Comparison of ENCODE assay signal across 8 cellular contexts in the genomic region with DNA sequence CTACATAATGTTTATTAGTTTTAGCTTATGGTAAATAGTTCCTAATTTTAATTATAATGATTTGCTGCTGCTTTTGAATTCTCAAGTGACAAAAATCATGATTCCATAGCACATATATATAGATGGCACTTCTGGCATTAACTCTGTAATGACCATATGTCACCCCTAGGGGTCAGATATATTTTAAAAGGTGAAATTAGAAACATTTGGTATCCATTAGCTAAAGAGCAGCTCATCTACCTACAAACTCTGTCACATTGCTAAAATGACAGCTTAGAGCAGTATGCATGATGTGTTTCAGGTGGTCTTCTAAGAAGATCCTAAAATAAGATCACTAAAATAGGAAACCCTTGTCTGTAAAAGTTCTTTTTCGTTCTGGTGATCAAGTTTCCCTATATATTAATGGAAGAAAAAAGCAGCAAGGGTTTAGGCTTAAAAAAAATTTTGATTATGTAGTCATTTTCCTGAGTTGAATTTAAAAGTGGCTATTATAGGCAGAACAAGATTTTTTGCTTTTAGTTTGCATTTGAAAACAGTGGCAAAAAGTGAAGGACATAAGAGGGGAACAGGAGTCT.
DNase-seq lines count a peak whose midpoint lies in the region; ATAC-seq, FAIRE-seq and TF ChIP-seq lines count a peak whose summit lies in the region.

No MANE protein-coding gene starts in this region.

- no peak overlapping the region for H3K9ac ChIP-seq in GM12878 (ENCODE audit: control insufficient read depth, insufficient read depth, low read length)

- no peak overlapping the region for H3K4me3 Mint-ChIP-seq in activated naive CD8-positive, alpha-beta T cell treated with anti-CD3 and anti-CD28 coated beads, Interleukin-2, amount 50 U/mL, for 24 hours

- no peak overlapping the region for H2AFZ ChIP-seq in GM12878 (ENCODE audit: control insufficient read depth, low read depth, low read length)

- RAD21 ChIA-PET in GM12878 (lab: Charles Lee; ENCODE audit: unreplicated experiment), result interaction anchor here (0.8 to 1.3 kb wide), 3 partner anchors 98 to 1442 kb away, joined by 3 to 4 read pairs (median 4); no protein-coding TSS in a partner anchor

- CTCF ChIA-PET in AG04450 (lab: Charles Lee), result interaction anchor here (0.6 to 2.9 kb wide), 13 partner anchors 9 to 1434 kb away, joined by 3 to 12 read pairs (median 4); no protein-coding TSS in a partner anchor
- CTCF ChIA-PET in GM12878 (lab: Yijun Ruan, JAX), result interaction anchor here (0.6 to 3.3 kb wide), 25 partner anchors 8 to 624 kb away, joined by 3 to 17 read pairs (median 3); no protein-coding TSS in a partner anchor

- intact Hi-C loops in GM12878 (cut with micrococcal nuclease; ENCODE audit: unreplicated experiment) (no loop called here), prostate gland (cut with DNase I) (no loop called here)

- no peaks in the 10 kb centered on the region for H3K27me3 Mint-ChIP-seq in activated naive CD8-positive, alpha-beta T cell treated with anti-CD3 and anti-CD28 coated beads, Interleukin-2, amount 50 U/mL, for 24 hours

- no peaks in the 10 kb centered on the region for H3K79me2 ChIP-seq in GM12878 (ENCODE audit: control insufficient read depth, insufficient read depth, low read length)

- in situ Hi-C loops in GM12878 (cut with MboI), result no loop called here

- SMC1A ChIA-PET in GM12878 (lab: Charles Lee; ENCODE audit: uncharacterized antibody, unreplicated experiment), result interaction anchor here (0.7 to 1.6 kb wide), 6 partner anchors 12 to 291 kb away, joined by 3 to 10 read pairs (median 4); no protein-coding TSS in a partner anchor

- H3K36me3 Mint-ChIP-seq in activated naive CD8-positive, alpha-beta T cell treated with anti-CD3 and anti-CD28 coated beads, Interleukin-2, amount 50 U/mL, for 24 hours (ENCODE audit: low read depth), result no peaks in the 10 kb centered on the region

- no peak for TF ChIP-seq EP300 in GM12878 (IDR thresholded peaks at IDR 0.05; ENCODE audit: borderline replicate concordance in 1 of 2, control insufficient read depth in 1 of 2, low read depth in 2 of 2, low read length in 2 of 2)

- H3K9me3 Mint-ChIP-seq in activated naive CD8-positive, alpha-beta T cell treated with anti-CD3 and anti-CD28 coated beads, Interleukin-2, amount 50 U/mL, for 24 hours, result no peaks in the 10 kb centered on the region

- TF ChIP-seq POLR2A in GM12878 (IDR thresholded peaks at IDR 0.05; ENCODE audit: low read depth, low read length), result no peak
- no peak for TF ChIP-seq POLR2A in prostate gland (IDR thresholded peaks at IDR 0.05)

- H4K20me1 ChIP-seq in GM12878 (ENCODE audit: control insufficient read depth, insufficient read depth), result no peaks in the 10 kb centered on the region

- H3K27ac Mint-ChIP-seq in activated naive CD8-positive, alpha-beta T cell treated with anti-CD3 and anti-CD28 coated beads, Interleukin-2, amount 50 U/mL, for 24 hours, result no peak overlapping the region

- H3K27ac ChIP-seq in AG04450 (ENCODE audit: low read depth, low read length) (no peak overlapping the region), GM12878 (ENCODE audit: control insufficient read depth, insufficient read depth) (no peak overlapping the region), prostate gland (no peak overlapping the region)

- no peaks in the 10 kb centered on the region for H3K4me1 Mint-ChIP-seq in activated naive CD8-positive, alpha-beta T cell treated with anti-CD3 and anti-CD28 coated beads, Interleukin-2, amount 50 U/mL, for 24 hours

- H3K4me1 ChIP-seq in GM12878 (ENCODE audit: control insufficient read depth, insufficient read depth, low read length), result no peaks in the 10 kb centered on the region
- H3K4me1 ChIP-seq in prostate gland (replicated peaks), result no peaks in the 10 kb centered on the region

- H3K4me3 ChIP-seq in AG04450 (ENCODE audit: low read depth, low read length) (no peak overlapping the region), GM12878 (no peak overlapping the region), prostate gland (no peak overlapping the region)

- H3K36me3 ChIP-seq in GM12878 (ENCODE audit: control insufficient read depth in 2 of 2, insufficient read depth in 2 of 2, low read length in 1 of 2) (no peaks in the 10 kb centered on the region), prostate gland (no peaks in the 10 kb centered on the region)

- no peaks in the 10 kb centered on the region for H3K27me3 ChIP-seq in AG04450 (ENCODE audit: control insufficient read depth, insufficient read depth, low read length)
- H3K27me3 ChIP-seq in GM12878 (replicated peaks in 1 of 2; ENCODE audit: control insufficient read depth in 2 of 2, insufficient read depth in 2 of 2, low read length in 1 of 2), result no peaks in the 10 kb centered on the region
- no peaks in the 10 kb centered on the region for H3K27me3 ChIP-seq in prostate gland (replicated peaks; ENCODE audit: insufficient read depth)

- DNase-seq in AG04450 (ENCODE audit: low read depth, low spot score) (no peak), GM12878 (ENCODE audit: low read depth, low spot score) (no peak), putamen (ENCODE audit: low spot score) (no peak), prostate gland (ENCODE audit: low spot score) (no peak)
- no peak for DNase-seq in activated naive CD8-positive, alpha-beta T cell treated with anti-CD3 and anti-CD28 coated beads, Interleukin-2, amount 50 U/mL, for 24 hours

- POLR2A ChIA-PET in AG04450 (lab: Yijun Ruan, JAX) (no interaction called here), GM12878 (lab: Charles Lee) (interaction anchor here (0.5 to 0.6 kb wide), 2 partner anchors 203 to 861 kb away, joined by 3 to 4 read pairs; no protein-coding TSS in a partner anchor)

- WGBS in GM12878 (ENCODE audit: insufficient coverage, insufficient replicate concordance, low lambda C conversion rate, missing lambda C conversion rate), result 100% methylated on average over 1 of the region's 1 CpG
- WGBS in prostate gland, result 93% methylated on average over 1 of the region's 1 CpG

- ATAC-seq in GM18873 (IDR thresholded peaks at IDR 0.05; ENCODE audit: low FRiP score, unreplicated experiment), result peak; percentile 85
- ATAC-seq in HG03354 (IDR thresholded peaks at IDR 0.05; ENCODE audit: poor library complexity, severe bottlenecking, unreplicated experiment), result peak; percentile 93
- peak; percentile 81 for ATAC-seq in GM12878
- ATAC-seq in GM19467 (IDR thresholded peaks at IDR 0.05; ENCODE audit: unreplicated experiment), result no peak
- ATAC-seq in activated naive CD8-positive, alpha-beta T cell treated with anti-CD3 and anti-CD28 coated beads, Interleukin-2, amount 50 U/mL, for 24 hours, result no peak

- H3K9me3 ChIP-seq in AG04450 (ENCODE audit: control insufficient read depth, insufficient read depth, low read length), result no peaks in the 10 kb centered on the region
- no peaks in the 10 kb centered on the region for H3K9me3 ChIP-seq in GM12878 (replicated peaks; ENCODE audit: control insufficient read depth, insufficient read depth, low read length)
- no peaks in the 10 kb centered on the region for H3K9me3 ChIP-seq in prostate gland

- no TSS peak for BruUV-seq in GM12878 (replicated peaks; lab: Mats Ljungman, UMichigan)

- TF ChIP-seq CTCF in AG04450 (IDR thresholded peaks at IDR 0.05; ENCODE audit: low read depth, low read length) (peak; percentile 52), GM12878 (IDR thresholded peaks at IDR 0.05 in 2 of 3, conservative IDR thresholded peaks at IDR 0.05 in 1 of 3; ENCODE audit: control insufficient read depth in 2 of 3, extremely low read depth in 1 of 3, insufficient read depth in 1 of 3, low read depth in 3 of 3, low read length in 3 of 3) (peak; percentile 34 to 46 (median 40); a peak in 4 of 6 replicates), prostate gland (IDR thresholded peaks at IDR 0.05) (peak in 1 of 4 experiments; percentile 33)

- no peak overlapping the region for H3K4me2 ChIP-seq in GM12878 (ENCODE audit: control insufficient read depth, insufficient read depth)

- TF ChIP-seq RAD21 in GM12878 (IDR thresholded peaks at IDR 0.05; ENCODE audit: insufficient read depth, low read depth, low read length), result peak; percentile 32; the same call in 1 of the 2 replicates

- peak; percentile 61 for FAIRE-seq in GM12878 (lab: Jason Lieb, UNC)

TF ChIP-seq in GM12878, 131 proteins besides CTCF, POLR2A, EP300 and RAD21:
- TF ChIP-seq, protein P1, sequence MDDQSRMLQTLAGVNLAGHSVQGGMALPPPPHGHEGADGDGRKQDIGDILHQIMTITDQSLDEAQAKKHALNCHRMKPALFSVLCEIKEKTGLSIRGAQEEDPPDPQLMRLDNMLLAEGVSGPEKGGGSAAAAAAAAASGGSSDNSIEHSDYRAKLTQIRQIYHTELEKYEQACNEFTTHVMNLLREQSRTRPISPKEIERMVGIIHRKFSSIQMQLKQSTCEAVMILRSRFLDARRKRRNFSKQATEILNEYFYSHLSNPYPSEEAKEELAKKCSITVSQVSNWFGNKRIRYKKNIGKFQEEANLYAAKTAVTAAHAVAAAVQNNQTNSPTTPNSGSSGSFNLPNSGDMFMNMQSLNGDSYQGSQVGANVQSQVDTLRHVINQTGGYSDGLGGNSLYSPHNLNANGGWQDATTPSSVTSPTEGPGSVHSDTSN (IDR thresholded peaks at IDR 0.05; ENCODE audit: insufficient replicate concordance, low read depth, low read length), result no peak
- TF ChIP-seq SMC3 (IDR thresholded peaks at IDR 0.05; ENCODE audit: borderline replicate concordance, low read length) (peak; percentile 29; the same call in 1 of the 2 replicates), NR2C2 (IDR thresholded peaks at IDR 0.05; ENCODE audit: borderline replicate concordance, control insufficient read depth, insufficient read length, low read depth) (no peak)

Comparison
In these comparisons a context has a peak if more than half of its experiments do, and no peak if none do; other contexts are left out.
1. ATAC-seq: peak in GM18873 (single experiment), HG03354 (single experiment) and GM12878 (single experiment); none in GM19467 (single experiment) and activated naive CD8-positive, alpha-beta T cell treated with anti-CD3 and anti-CD28 coated beads, Interleukin-2, amount 50 U/mL, for 24 hours (single experiment).